Comparison of ENCODE assay signal across 27 cellular contexts in the genomic region with DNA sequence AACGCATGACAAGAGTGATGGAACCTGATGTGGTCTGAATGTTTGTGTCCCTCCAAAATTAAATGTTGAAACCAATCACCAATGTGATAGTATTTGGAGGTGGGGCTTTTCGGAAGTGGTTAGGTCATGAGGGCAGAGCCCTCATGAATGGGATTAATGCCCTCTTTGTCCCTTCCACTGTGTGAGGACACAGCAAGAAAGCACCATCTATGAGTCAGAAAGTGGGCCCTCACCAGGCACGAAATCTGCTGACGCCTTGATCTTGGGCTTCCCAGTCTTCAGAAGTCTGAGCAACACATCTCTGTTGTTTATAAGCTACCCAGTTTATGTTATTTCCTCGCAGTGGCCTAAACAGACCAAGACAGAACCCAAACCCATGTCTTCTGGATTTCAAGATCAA.
"Had no signal": no experiment of that assay in that cellular context is flagged by ENCODE, and none has a peak within 500 bp of the region (broad histone marks: within the 10 kb centered on the region; RNA-seq: fewer than 3 reads in every experiment).

No MANE protein-coding gene starts in this region.

- FAIRE-seq: small intestine had no signal

- H3K27ac ChIP-seq: neural progenitor cell, ovary, parathyroid adenoma, psoas muscle, right lobe of liver, sigmoid colon, stomach, suprapubic skin, testis, tibial artery, transverse colon, upper lobe of right lung, uterus had no signal

- H3K79me2 ChIP-seq: parathyroid adenoma had no signal

- ATAC-seq: naive thymus-derived CD8-positive, alpha-beta T cell; natural killer cell treated with Interleukin-12 subunit alpha and Interleukin-12 subunit beta and Interleukin-15 and Interleukin-18, amount 100 ng/mL, for 72 hours; psoas muscle; right cardiac atrium; right lobe of liver; stimulated activated effector memory CD8-positive, alpha-beta T cell treated with anti-CD3 and anti-CD28 coated beads, Interleukin-12 subunit alpha, Interleukin-12 subunit beta, amount 100 ng/mL, for 72 hours; stimulated activated naive B cell treated with anti-CD40 and anti-IgM and Interleukin-4, amounts not matched to agents 10 μg/mL and 1 μg/mL and 100 μg/mL, for 72 hours; upper lobe of right lung had no signal

- H3K4me2 ChIP-seq: neural progenitor cell had no signal

- H3K4me3 ChIP-seq: neural progenitor cell, ovary, psoas muscle, right lobe of liver, sigmoid colon, stomach, suprapubic skin, testis, tibial artery, transverse colon, upper lobe of right lung, uterus had no signal

- H3K9ac ChIP-seq: neural progenitor cell, parathyroid adenoma had no signal

- H3K4me1 ChIP-seq: neural progenitor cell, parathyroid adenoma, psoas muscle, right lobe of liver, testis, transverse colon, upper lobe of right lung, uterus had no signal

- H3K36me3 ChIP-seq: neural progenitor cell, ovary, right lobe of liver, sigmoid colon, stomach, suprapubic skin, tibial artery, transverse colon, upper lobe of right lung, uterus had no signal

- H3K27me3 ChIP-seq: neural progenitor cell, ovary, right lobe of liver, sigmoid colon, stomach, suprapubic skin, testis, tibial artery, transverse colon, upper lobe of right lung, uterus had no signal

- H3K9me3 ChIP-seq: ovary, psoas muscle, right lobe of liver, sigmoid colon, stomach, suprapubic skin, testis, tibial artery, transverse colon, upper lobe of right lung, uterus had no signal

- H2AFZ ChIP-seq: neural progenitor cell, parathyroid adenoma had no signal

- DNase-seq: naive thymus-derived CD8-positive, alpha-beta T cell; nephron progenitor cell; occipital lobe; ovary; posterior cingulate gyrus; psoas muscle; right cardiac atrium; right lobe of liver; sigmoid colon; small intestine; stimulated activated CD4-positive, alpha-beta T cell treated with anti-CD3 and anti-CD28 coated beads, Interleukin-15, amount 100 ng/mL, for 24 hours; stimulated activated CD4-positive, alpha-beta T cell treated with anti-CD3 and anti-CD28 coated beads, Interleukin-2, amount 100 ng/mL, for 24 hours; stimulated activated CD4-positive, alpha-beta T cell treated with anti-CD3 and anti-CD28 coated beads, Interleukin-2, amount 100 ng/mL, for 48 hours; stimulated activated CD4-positive, alpha-beta T cell treated with anti-CD3 and anti-CD28 coated beads, Interleukin-4, amount 100 ng/mL, for 24 hours; stimulated activated naive B cell treated with anti-CD40 and anti-IgM and Interleukin-4, amounts not matched to agents 10 μg/mL and 1 μg/mL and 100 μg/mL, for 72 hours; stimulated activated naive CD4-positive, alpha-beta T cell treated with Interleukin-2 at 50 U/mL for 16 hours; stomach; testis; tibial artery; transverse colon; upper lobe of right lung; uterus had no signal
